25 cellular contexts compared by ENCODE assay signal in genomic region chr16:10391339-10391738, GRCh38.
"Had no signal": no experiment of that assay in that cellular context is flagged by ENCODE, and none has a peak within 500 bp of the region (broad histone marks: within the 10 kb centered on the region; RNA-seq: fewer than 3 reads in every experiment).

No MANE protein-coding gene starts in this region.

- H3K4me3 Mint-ChIP-seq: dendritic cell treated with granulocyte-macrophage colony-stimulating factor and Interleukin-4, amounts not matched to agents 40 ng/mL and 50 ng/mL, for 4 days; endodermal cell; mesothelial cell of epicardium had no signal

- H3K27ac Mint-ChIP-seq: dendritic cell treated with granulocyte-macrophage colony-stimulating factor and Interleukin-4, amounts not matched to agents 40 ng/mL and 50 ng/mL, for 4 days; endodermal cell; mesothelial cell of epicardium had no signal

- H3K9me3 ChIP-seq: colonic mucosa, gastrocnemius medialis, mucosa of descending colon had no signal

- H3K36me3 ChIP-seq: colonic mucosa, esophagus squamous epithelium, gastrocnemius medialis, left lung, lower lobe of right lung had no signal

- H3K27me3 Mint-ChIP-seq: dendritic cell treated with granulocyte-macrophage colony-stimulating factor and Interleukin-4, amounts not matched to agents 40 ng/mL and 50 ng/mL, for 4 days; effector memory CD8-positive, alpha-beta T cell; naive thymus-derived CD4-positive, alpha-beta T cell had no signal

- ATAC-seq: effector memory CD8-positive, alpha-beta T cell; esophagus mucosa; gastrocnemius medialis; heart right ventricle; left cardiac atrium; left lung; left ventricle myocardium superior; lower lobe of right lung; mucosa of descending colon; naive thymus-derived CD4-positive, alpha-beta T cell had no signal

- H3K4me3 ChIP-seq: colonic mucosa, esophagus squamous epithelium, gastrocnemius medialis, heart right ventricle, left lung, lower lobe of right lung, mucosa of descending colon had no signal

- H3K27ac ChIP-seq: colonic mucosa, epithelial cell of prostate, esophagus squamous epithelium, gastrocnemius medialis, heart right ventricle, left lung, lower lobe of right lung had no signal

- H3K9me3 Mint-ChIP-seq: dendritic cell treated with granulocyte-macrophage colony-stimulating factor and Interleukin-4, amounts not matched to agents 40 ng/mL and 50 ng/mL, for 4 days; effector memory CD8-positive, alpha-beta T cell; endodermal cell had no signal

- H3K27me3 ChIP-seq: colonic mucosa, heart right ventricle, left lung had no signal

- H3K4me1 ChIP-seq: gastrocnemius medialis had no signal

- DNase-seq: colonic mucosa; cortex of kidney; effector CD8-positive, alpha-beta T cell; effector memory CD8-positive, alpha-beta T cell; endodermal cell; erythroblast; esophagus squamous epithelium; foreskin fibroblast; foreskin melanocyte; gastrocnemius medialis; glutamatergic neuron; head of caudate nucleus; heart right ventricle; hippocampal formation; left cardiac atrium; left lung; left ventricle myocardium superior; lower lobe of right lung; mesenchymal stem cell; mucosa of descending colon; naive thymus-derived CD4-positive, alpha-beta T cell had no signal
